ENCODE assay signal across 8 cellular contexts in genomic region chr18:74291771-74292540, GRCh38. TPM values are rescaled to one million over a fixed set of nuclear protein-coding genes. Genes with fewer than 3 reads are reported as not detected.
DNase-seq lines count a peak whose midpoint lies in the region; ATAC-seq and TF ChIP-seq lines count a peak whose summit lies in the region.

Gene CYB5A (minus strand): TSS chr18:74291963. CDS start chr18:74291875, 88 bp downstream.

- DNase-seq in AG09319 (ENCODE audit: extremely low read depth, low read depth) (peak; percentile 94), NCI-H524 (lab: John Stamatoyannopoulos, UW) (peak; percentile 93 to 96), left lung (peak; percentile 98 to 99)
- DNase-seq in activated CD4-positive, alpha-beta T cell treated with anti-CD3 and anti-CD28 coated beads, Interleukin-2, amount 50 U/mL, for 24 hours (ENCODE audit: low read depth in 1 of 2, low spot score in 1 of 2) = peak; percentile 97 to 98
- DNase-seq in stimulated activated CD4-positive, alpha-beta T cell treated with anti-CD3 and anti-CD28 coated beads, Interleukin-2, amount 100 ng/mL, for 48 hours = peak; percentile 98 to 99

- peak; percentile 72 for TF ChIP-seq POLR2A in GM18951 (IDR thresholded peaks at IDR 0.05; ENCODE audit: extremely low read depth, insufficient read depth, insufficient read length)

- H3K4me3 ChIP-seq in left lung = peak within 1 kb of the TSS; percentile 82 to 89

- H3K4me3 Mint-ChIP-seq in dendritic cell treated with granulocyte-macrophage colony-stimulating factor and Interleukin-4, amounts not matched to agents 40 ng/mL and 50 ng/mL, for 4 days = peak within 1 kb of the TSS; percentile 98

- peaks cover 10% of the 10 kb centered on the region for H3K36me3 Mint-ChIP-seq in dendritic cell treated with granulocyte-macrophage colony-stimulating factor and Interleukin-4, amounts not matched to agents 40 ng/mL and 50 ng/mL, for 4 days (ENCODE audit: low read depth)

- ATAC-seq in HG03342 (IDR thresholded peaks at IDR 0.05; ENCODE audit: unreplicated experiment) (peak; percentile 100), left lung (peak; percentile 94)

- peak within 1 kb of the TSS; percentile 87 for H3K27ac Mint-ChIP-seq in dendritic cell treated with granulocyte-macrophage colony-stimulating factor and Interleukin-4, amounts not matched to agents 40 ng/mL and 50 ng/mL, for 4 days

- no peaks in the 10 kb centered on the region for H3K9me3 ChIP-seq in left lung

- in situ Hi-C loops in GM18951 (cut with MboI; ENCODE audit: low sequenced_read_pairs, unreplicated experiment) = no loop called here

- H3K27ac ChIP-seq in left lung = peak within 1 kb of the TSS; percentile 78 to 80

- H3K27me3 Mint-ChIP-seq in dendritic cell treated with granulocyte-macrophage colony-stimulating factor and Interleukin-4, amounts not matched to agents 40 ng/mL and 50 ng/mL, for 4 days = peaks cover 5% of the 10 kb centered on the region

- intact Hi-C loops in dendritic cell treated with granulocyte-macrophage colony-stimulating factor and Interleukin-4, amounts not matched to agents 40 ng/mL and 50 ng/mL, for 4 days (cut with micrococcal nuclease) = loop anchor here (2.0 kb wide), 1 partner anchor 143 kb away; the partner anchor contains the start of gene TIMM21
- intact Hi-C loops in left lung (cut with DNase I) = no loop called here

- peaks cover 0 to 49% of the 10 kb centered on the region in 2 donors for H3K4me1 ChIP-seq in left lung

- H3K4me1 Mint-ChIP-seq in dendritic cell treated with granulocyte-macrophage colony-stimulating factor and Interleukin-4, amounts not matched to agents 40 ng/mL and 50 ng/mL, for 4 days (ENCODE audit: low read depth) = peaks cover 23% of the 10 kb centered on the region

- H3K9me3 Mint-ChIP-seq in dendritic cell treated with granulocyte-macrophage colony-stimulating factor and Interleukin-4, amounts not matched to agents 40 ng/mL and 50 ng/mL, for 4 days = no peaks in the 10 kb centered on the region

- H3K36me3 ChIP-seq in left lung = no peaks in the 10 kb centered on the region

- peaks cover 0 to 7% of the 10 kb centered on the region in 2 donors for H3K27me3 ChIP-seq in left lung

- TF ChIP-seq CTCF in AG09319 (IDR thresholded peaks at IDR 0.05; ENCODE audit: low read depth, low read length) (no peak), left lung (IDR thresholded peaks at IDR 0.05) (no peak)

RNA-seq across cellular contexts. Expression of gene CYB5A, which starts in this region (rescaled TPM):
- total RNA-seq in left lung = 100 to 1,000 TPM; 347 to 508 TPM

Comparison
In these comparisons a context has a peak if more than half of its experiments do, and no peak if none do; other contexts are left out.
1. Peak in every context shown above with its lines: DNase-seq, ATAC-seq, H3K4me3 ChIP-seq and H3K27ac ChIP-seq.